Comparison of ENCODE assay signal across 1 cellular context in the genomic region with DNA sequence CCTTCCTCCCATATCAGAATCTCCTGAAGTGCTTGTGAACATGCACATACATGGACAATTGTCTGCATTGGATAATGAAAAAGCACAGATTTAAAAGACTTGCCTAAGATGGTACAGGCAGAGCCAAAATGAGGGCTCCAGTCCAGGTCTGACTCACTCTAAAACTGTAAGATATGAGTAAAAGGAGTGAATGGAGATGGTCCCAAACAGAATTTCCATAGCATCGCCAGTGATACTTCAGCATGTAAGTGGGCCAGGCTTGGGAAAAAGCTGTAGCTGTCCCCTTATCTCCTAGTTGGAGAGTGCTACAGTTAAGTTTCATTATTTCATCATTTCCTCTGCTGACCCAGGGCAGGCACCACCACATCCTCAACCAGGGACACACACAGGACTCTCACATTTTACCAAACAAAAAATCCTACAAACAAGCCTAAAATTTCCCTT.
TF ChIP-seq lines count a peak whose summit lies in the region.

No MANE protein-coding gene starts in this region.

TF ChIP-seq in K562, 482 proteins besides CTCF, POLR2A, EP300 and RAD21 (continues in another document):
- TF ChIP-seq, protein P1, sequence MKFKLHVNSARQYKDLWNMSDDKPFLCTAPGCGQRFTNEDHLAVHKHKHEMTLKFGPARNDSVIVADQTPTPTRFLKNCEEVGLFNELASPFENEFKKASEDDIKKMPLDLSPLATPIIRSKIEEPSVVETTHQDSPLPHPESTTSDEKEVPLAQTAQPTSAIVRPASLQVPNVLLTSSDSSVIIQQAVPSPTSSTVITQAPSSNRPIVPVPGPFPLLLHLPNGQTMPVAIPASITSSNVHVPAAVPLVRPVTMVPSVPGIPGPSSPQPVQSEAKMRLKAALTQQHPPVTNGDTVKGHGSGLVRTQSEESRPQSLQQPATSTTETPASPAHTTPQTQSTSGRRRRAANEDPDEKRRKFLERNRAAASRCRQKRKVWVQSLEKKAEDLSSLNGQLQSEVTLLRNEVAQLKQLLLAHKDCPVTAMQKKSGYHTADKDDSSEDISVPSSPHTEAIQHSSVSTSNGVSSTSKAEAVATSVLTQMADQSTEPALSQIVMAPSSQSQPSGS (CRISPR knock-in tag; IDR thresholded peaks at IDR 0.05) = no peak
- 0 out of 2 replicates have a peak, but pooled peaks have one; percentile 13 for TF ChIP-seq EP400 (IDR thresholded peaks at IDR 0.05)
- TF ChIP-seq CXXC5 (CRISPR knock-in tag; IDR thresholded peaks at IDR 0.05) = peak; percentile 63
- 0 out of 2 replicates have a peak, but pooled peaks have one; percentile 28 for TF ChIP-seq CEBPB (tag; IDR thresholded peaks at IDR 0.05)
- TF ChIP-seq U2AF2 (optimal IDR thresholded peaks at IDR 0.05; ENCODE audit: low read depth, low read length) = no peak
- no peak for TF ChIP-seq MCM5 (IDR thresholded peaks at IDR 0.05; ENCODE audit: low read depth)
- no peak for TF ChIP-seq NR2C2 (CRISPR knock-in tag; IDR thresholded peaks at IDR 0.05)
- TF ChIP-seq NR2C2 (tag; IDR thresholded peaks at IDR 0.05) = peak; percentile 70; the same call in 1 of the 2 replicates
- peak; percentile 32; the same call in 1 of the 2 replicates for TF ChIP-seq ATF7 (IDR thresholded peaks at IDR 0.05)
- TF ChIP-seq, protein P2, sequence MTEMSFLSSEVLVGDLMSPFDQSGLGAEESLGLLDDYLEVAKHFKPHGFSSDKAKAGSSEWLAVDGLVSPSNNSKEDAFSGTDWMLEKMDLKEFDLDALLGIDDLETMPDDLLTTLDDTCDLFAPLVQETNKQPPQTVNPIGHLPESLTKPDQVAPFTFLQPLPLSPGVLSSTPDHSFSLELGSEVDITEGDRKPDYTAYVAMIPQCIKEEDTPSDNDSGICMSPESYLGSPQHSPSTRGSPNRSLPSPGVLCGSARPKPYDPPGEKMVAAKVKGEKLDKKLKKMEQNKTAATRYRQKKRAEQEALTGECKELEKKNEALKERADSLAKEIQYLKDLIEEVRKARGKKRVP (CRISPR knock-in tag; IDR thresholded peaks at IDR 0.05) = peak; percentile 48; the same call in 1 of the 2 replicates
- no peak for TF ChIP-seq IRF2 (CRISPR knock-in tag; IDR thresholded peaks at IDR 0.05)
- TF ChIP-seq ETV5 (CRISPR knock-in tag; IDR thresholded peaks at IDR 0.05; ENCODE audit: low read depth) = 0 out of 2 replicates have a peak, but pooled peaks have one; percentile 64
- TF ChIP-seq GTF2E2 (tag; IDR thresholded peaks at IDR 0.05) = peak; percentile 70
- peak; percentile 24; the same call in 1 of the 2 replicates for TF ChIP-seq TEAD4 (IDR thresholded peaks at IDR 0.05; ENCODE audit: low read length)
- TF ChIP-seq TEAD4 (CRISPR knock-in tag; IDR thresholded peaks at IDR 0.05; ENCODE audit: borderline replicate concordance) = no peak
- 0 out of 2 replicates have a peak, but pooled peaks have one; percentile 13 for TF ChIP-seq SMARCE1 (IDR thresholded peaks at IDR 0.05)
- peak; percentile 31; the same call in 1 of the 2 replicates for TF ChIP-seq ZNF24 (IDR thresholded peaks at IDR 0.05)
- peak; percentile 31; the same call in 1 of the 2 replicates for TF ChIP-seq ZKSCAN8 (CRISPR knock-in tag; IDR thresholded peaks at IDR 0.05)
- TF ChIP-seq ZNF644 (tag; IDR thresholded peaks at IDR 0.05; ENCODE audit: low read depth) = peak; percentile 59; the same call in 1 of the 2 replicates
- TF ChIP-seq HSF4 (CRISPR knock-in tag; IDR thresholded peaks at IDR 0.05; ENCODE audit: borderline replicate concordance) = 0 out of 2 replicates have a peak, but pooled peaks have one; percentile 49
- peak; percentile 64; the same call in 1 of the 2 replicates for TF ChIP-seq BACH1 (tag; IDR thresholded peaks at IDR 0.05)
- peak; percentile 85; the same call in 1 of the 2 replicates for TF ChIP-seq ZNF584 (CRISPR knock-in tag; IDR thresholded peaks at IDR 0.05; ENCODE audit: low read depth)
- TF ChIP-seq, protein P3, sequence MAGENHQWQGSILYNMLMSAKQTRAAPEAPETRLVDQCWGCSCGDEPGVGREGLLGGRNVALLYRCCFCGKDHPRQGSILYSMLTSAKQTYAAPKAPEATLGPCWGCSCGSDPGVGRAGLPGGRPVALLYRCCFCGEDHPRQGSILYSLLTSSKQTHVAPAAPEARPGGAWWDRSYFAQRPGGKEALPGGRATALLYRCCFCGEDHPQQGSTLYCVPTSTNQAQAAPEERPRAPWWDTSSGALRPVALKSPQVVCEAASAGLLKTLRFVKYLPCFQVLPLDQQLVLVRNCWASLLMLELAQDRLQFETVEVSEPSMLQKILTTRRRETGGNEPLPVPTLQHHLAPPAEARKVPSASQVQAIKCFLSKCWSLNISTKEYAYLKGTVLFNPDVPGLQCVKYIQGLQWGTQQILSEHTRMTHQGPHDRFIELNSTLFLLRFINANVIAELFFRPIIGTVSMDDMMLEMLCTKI (IDR thresholded peaks at IDR 0.05; ENCODE audit: partially characterized antibody) = no peak
- peak; percentile 70 for TF ChIP-seq GABPA (tag; conservative IDR thresholded peaks at IDR 0.05; ENCODE audit: low read depth)
- 0 out of 2 replicates have a peak, but pooled peaks have one; percentile 24 for TF ChIP-seq POLR2AphosphoS5 (IDR thresholded peaks at IDR 0.05; ENCODE audit: control insufficient read depth, insufficient read depth, low read depth, low read length)
- TF ChIP-seq RNF2 (IDR thresholded peaks at IDR 0.05) = peak; percentile 62; the same call in 1 of the 2 replicates
- peak; percentile 71 for TF ChIP-seq CEBPG (CRISPR knock-in tag; IDR thresholded peaks at IDR 0.05)
- peak; percentile 54 to 92 for TF ChIP-seq CEBPG (tag; conservative IDR thresholded peaks at IDR 0.05 in 1 of 2, IDR thresholded peaks at IDR 0.05 in 1 of 2)
- TF ChIP-seq, protein P4, sequence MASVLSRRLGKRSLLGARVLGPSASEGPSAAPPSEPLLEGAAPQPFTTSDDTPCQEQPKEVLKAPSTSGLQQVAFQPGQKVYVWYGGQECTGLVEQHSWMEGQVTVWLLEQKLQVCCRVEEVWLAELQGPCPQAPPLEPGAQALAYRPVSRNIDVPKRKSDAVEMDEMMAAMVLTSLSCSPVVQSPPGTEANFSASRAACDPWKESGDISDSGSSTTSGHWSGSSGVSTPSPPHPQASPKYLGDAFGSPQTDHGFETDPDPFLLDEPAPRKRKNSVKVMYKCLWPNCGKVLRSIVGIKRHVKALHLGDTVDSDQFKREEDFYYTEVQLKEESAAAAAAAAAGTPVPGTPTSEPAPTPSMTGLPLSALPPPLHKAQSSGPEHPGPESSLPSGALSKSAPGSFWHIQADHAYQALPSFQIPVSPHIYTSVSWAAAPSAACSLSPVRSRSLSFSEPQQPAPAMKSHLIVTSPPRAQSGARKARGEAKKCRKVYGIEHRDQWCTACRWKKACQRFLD (CRISPR knock-in tag; IDR thresholded peaks at IDR 0.05) = peak; percentile 34; the same call in 1 of the 2 replicates
- TF ChIP-seq PHF8 (IDR thresholded peaks at IDR 0.05; ENCODE audit: borderline replicate concordance, low read length) = no peak
- TF ChIP-seq CTBP1 (IDR thresholded peaks at IDR 0.05; ENCODE audit: borderline replicate concordance) = peak; percentile 42; the same call in 1 of the 2 replicates
- TF ChIP-seq BRD9 (IDR thresholded peaks at IDR 0.05; ENCODE audit: low read depth, partially characterized antibody) = peak; percentile 41
- 0 out of 2 replicates have a peak, but pooled peaks have one; percentile 28 for TF ChIP-seq ZNF766 (CRISPR knock-in tag; conservative IDR thresholded peaks at IDR 0.05)
- TF ChIP-seq PTTG1 (tag; IDR thresholded peaks at IDR 0.05; ENCODE audit: low read depth) = 0 out of 2 replicates have a peak, but pooled peaks have one; percentile 25
- TF ChIP-seq ZNF589 (CRISPR knock-in tag; IDR thresholded peaks at IDR 0.05; ENCODE audit: low read depth) = peak; percentile 77; the same call in 1 of the 2 replicates
- peak; percentile 66 for TF ChIP-seq ETV1 (tag; conservative IDR thresholded peaks at IDR 0.05; ENCODE audit: low read depth)
- TF ChIP-seq ZNF79 (CRISPR knock-in tag; IDR thresholded peaks at IDR 0.05; ENCODE audit: low read depth) = no peak
- peak; percentile 52; the same call in 1 of the 2 replicates for TF ChIP-seq JUND (IDR thresholded peaks at IDR 0.05; ENCODE audit: borderline replicate concordance, low read depth, low read length)
- no peak; the same call in 2 of the 3 replicates for TF ChIP-seq JUND (tag; IDR thresholded peaks at IDR 0.05; ENCODE audit: borderline replicate concordance, low read depth, low read length)
- no peak for TF ChIP-seq ZBTB1 (CRISPR knock-in tag; IDR thresholded peaks at IDR 0.05; ENCODE audit: borderline replicate concordance, low read depth)
- peak; percentile 90 for TF ChIP-seq DMBX1 (CRISPR knock-in tag; IDR thresholded peaks at IDR 0.05; ENCODE audit: borderline replicate concordance)
- TF ChIP-seq L3MBTL2 (IDR thresholded peaks at IDR 0.05) = peak; percentile 39; the same call in 1 of the 2 replicates
- peak; percentile 69; the same call in 1 of the 2 replicates for TF ChIP-seq ZNF165 (CRISPR knock-in tag; IDR thresholded peaks at IDR 0.05; ENCODE audit: borderline replicate concordance)
- TF ChIP-seq FOSL1 (tag; conservative IDR thresholded peaks at IDR 0.05) = peak; percentile 56
- peak; percentile 61; the same call in 1 of the 2 replicates for TF ChIP-seq ZNF197 (CRISPR knock-in tag; IDR thresholded peaks at IDR 0.05; ENCODE audit: low read depth)
- TF ChIP-seq, protein P5, sequence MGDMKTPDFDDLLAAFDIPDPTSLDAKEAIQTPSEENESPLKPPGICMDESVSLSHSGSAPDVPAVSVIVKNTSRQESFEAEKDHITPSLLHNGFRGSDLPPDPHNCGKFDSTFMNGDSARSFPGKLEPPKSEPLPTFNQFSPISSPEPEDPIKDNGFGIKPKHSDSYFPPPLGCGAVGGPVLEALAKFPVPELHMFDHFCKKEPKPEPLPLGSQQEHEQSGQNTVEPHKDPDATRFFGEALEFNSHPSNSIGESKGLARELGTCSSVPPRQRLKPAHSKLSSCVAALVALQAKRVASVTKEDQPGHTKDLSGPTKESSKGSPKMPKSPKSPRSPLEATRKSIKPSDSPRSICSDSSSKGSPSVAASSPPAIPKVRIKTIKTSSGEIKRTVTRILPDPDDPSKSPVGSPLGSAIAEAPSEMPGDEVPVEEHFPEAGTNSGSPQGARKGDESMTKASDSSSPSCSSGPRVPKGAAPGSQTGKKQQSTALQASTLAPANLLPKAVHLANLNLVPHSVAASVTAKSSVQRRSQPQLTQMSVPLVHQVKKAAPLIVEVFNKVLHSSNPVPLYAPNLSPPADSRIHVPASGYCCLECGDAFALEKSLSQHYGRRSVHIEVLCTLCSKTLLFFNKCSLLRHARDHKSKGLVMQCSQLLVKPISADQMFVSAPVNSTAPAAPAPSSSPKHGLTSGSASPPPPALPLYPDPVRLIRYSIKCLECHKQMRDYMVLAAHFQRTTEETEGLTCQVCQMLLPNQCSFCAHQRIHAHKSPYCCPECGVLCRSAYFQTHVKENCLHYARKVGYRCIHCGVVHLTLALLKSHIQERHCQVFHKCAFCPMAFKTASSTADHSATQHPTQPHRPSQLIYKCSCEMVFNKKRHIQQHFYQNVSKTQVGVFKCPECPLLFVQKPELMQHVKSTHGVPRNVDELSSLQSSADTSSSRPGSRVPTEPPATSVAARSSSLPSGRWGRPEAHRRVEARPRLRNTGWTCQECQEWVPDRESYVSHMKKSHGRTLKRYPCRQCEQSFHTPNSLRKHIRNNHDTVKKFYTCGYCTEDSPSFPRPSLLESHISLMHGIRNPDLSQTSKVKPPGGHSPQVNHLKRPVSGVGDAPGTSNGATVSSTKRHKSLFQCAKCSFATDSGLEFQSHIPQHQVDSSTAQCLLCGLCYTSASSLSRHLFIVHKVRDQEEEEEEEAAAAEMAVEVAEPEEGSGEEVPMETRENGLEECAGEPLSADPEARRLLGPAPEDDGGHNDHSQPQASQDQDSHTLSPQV (IDR thresholded peaks at IDR 0.05) = peak; percentile 50; the same call in 1 of the 2 replicates
- TF ChIP-seq TRIM24 (IDR thresholded peaks at IDR 0.05) = peak in 1 of 2 experiments; percentile 29; a peak in 1 of 4 replicates
- no peak for TF ChIP-seq HDAC3 (IDR thresholded peaks at IDR 0.05; ENCODE audit: borderline replicate concordance, partially characterized antibody)
- TF ChIP-seq XRCC4 (IDR thresholded peaks at IDR 0.05; ENCODE audit: extremely low read depth, insufficient read depth, insufficient read length) = no peak
